22 cellular contexts compared by ENCODE assay signal in genomic region chr5:134582941-134583340, GRCh38. TPM values are rescaled to one million over a fixed set of nuclear protein-coding genes. Genes with fewer than 3 reads are reported as not detected.
A peak's percentile ranks its signal among the peaks of the same experiment; 100 is the strongest.
DNase-seq lines count a peak whose midpoint lies in the region; ATAC-seq and TF ChIP-seq lines count a peak whose summit lies in the region.
"Had no signal": no experiment of that assay in that cellular context is flagged by ENCODE, and none has a peak within 500 bp of the region (broad histone marks: within the 10 kb centered on the region; RNA-seq: fewer than 3 reads in every experiment).

No MANE protein-coding gene starts in this region.

- no peak overlapping the region for H3K4me3 Mint-ChIP-seq in CD8-positive, alpha-beta T cell
- no peak overlapping the region for H3K4me3 Mint-ChIP-seq in stimulated activated effector memory CD8-positive, alpha-beta T cell treated with anti-CD3 and anti-CD28 coated beads, Interleukin-12 subunit alpha, Interleukin-12 subunit beta, amount 100 ng/mL, for 72 hours
- H3K4me3 Mint-ChIP-seq: CD4-positive, CD25-positive, alpha-beta regulatory T cell; IgD-negative memory B cell had no signal

- H3K36me3 ChIP-seq in CD8-positive, alpha-beta T cell (ENCODE audit: insufficient read depth, low read length), result peaks cover 26% of the 10 kb centered on the region

- no peak for TF ChIP-seq CTCF in CD8-positive, alpha-beta T cell (IDR thresholded peaks at IDR 0.05)
- TF ChIP-seq CTCF in coronary artery (IDR thresholded peaks at IDR 0.05), result no peak

- peaks cover 4% of the 10 kb centered on the region for H3K4me1 ChIP-seq in CD8-positive, alpha-beta T cell (ENCODE audit: insufficient read depth, low read length)
- H3K4me1 ChIP-seq: SJSA1 had no signal

- DNase-seq in activated effector memory CD4-positive, alpha-beta T cell treated with anti-CD3 and anti-CD28 coated beads, Interleukin-2, amount 50 U/mL, for 16 hours, result peak; percentile 47
- no peak for DNase-seq in activated effector memory CD4-positive, alpha-beta T cell treated with Interleukin-2 at 50 U/mL for 16 hours
- no peak for DNase-seq in CD8-positive, alpha-beta T cell
- DNase-seq in coronary artery (ENCODE audit: low spot score), result peak; percentile 57
- DNase-seq in stimulated activated effector memory CD8-positive, alpha-beta T cell treated with anti-CD3 and anti-CD28 coated beads, Interleukin-12 subunit alpha, Interleukin-12 subunit beta, amount 100 ng/mL, for 72 hours (ENCODE audit: low spot score in 2 of 2), result no peak
- DNase-seq: 8988T; ACHN; CD4-positive, CD25-positive, alpha-beta regulatory T cell; COR-L47; MM.1S; NCI-H2029; NCI-H446; NCI-H524 treated with DMSO at 0.1 percent for 48 hours; NCI-H774 had no signal

- H3K9me3 Mint-ChIP-seq in CD8-positive, alpha-beta T cell, result no peaks in the 10 kb centered on the region
- no peaks in the 10 kb centered on the region for H3K9me3 Mint-ChIP-seq in stimulated activated effector memory CD8-positive, alpha-beta T cell treated with anti-CD3 and anti-CD28 coated beads, Interleukin-12 subunit alpha, Interleukin-12 subunit beta, amount 100 ng/mL, for 72 hours
- H3K9me3 Mint-ChIP-seq: IgD-negative memory B cell had no signal

- H3K4me1 Mint-ChIP-seq in CD8-positive, alpha-beta T cell (ENCODE audit: low read depth), result peaks cover 11% of the 10 kb centered on the region
- peaks cover 12% of the 10 kb centered on the region for H3K4me1 Mint-ChIP-seq in stimulated activated effector memory CD8-positive, alpha-beta T cell treated with anti-CD3 and anti-CD28 coated beads, Interleukin-12 subunit alpha, Interleukin-12 subunit beta, amount 100 ng/mL, for 72 hours

- intact Hi-C loops in CD8-positive, alpha-beta T cell (cut with DNase I, micrococcal nuclease), result no loop called here

- H3K36me3 Mint-ChIP-seq in CD8-positive, alpha-beta T cell, result peaks cover 37% of the 10 kb centered on the region
- H3K36me3 Mint-ChIP-seq in stimulated activated effector memory CD8-positive, alpha-beta T cell treated with anti-CD3 and anti-CD28 coated beads, Interleukin-12 subunit alpha, Interleukin-12 subunit beta, amount 100 ng/mL, for 72 hours, result peaks cover 41% of the 10 kb centered on the region
- H3K36me3 Mint-ChIP-seq: IgD-negative memory B cell had no signal

- H3K27ac Mint-ChIP-seq in CD8-positive, alpha-beta T cell, result peak overlapping the region; percentile 62
- peak overlapping the region; percentile 82 for H3K27ac Mint-ChIP-seq in stimulated activated effector memory CD8-positive, alpha-beta T cell treated with anti-CD3 and anti-CD28 coated beads, Interleukin-12 subunit alpha, Interleukin-12 subunit beta, amount 100 ng/mL, for 72 hours

- no peak overlapping the region for H3K27ac ChIP-seq in CD8-positive, alpha-beta T cell (ENCODE audit: low read depth, low read length)
- no peak overlapping the region for H3K27ac ChIP-seq in coronary artery
- H3K27ac ChIP-seq: KMS-11, SJSA1 had no signal

- CTCF ChIA-PET in CD8-positive, alpha-beta T cell (lab: Charles Lee), result interaction anchor here (1.4 kb wide), 1 partner anchor 281 kb away, joined by 3 read pairs; no protein-coding TSS in a partner anchor

- no peaks in the 10 kb centered on the region for H3K27me3 Mint-ChIP-seq in CD8-positive, alpha-beta T cell (ENCODE audit: low read depth)
- H3K27me3 Mint-ChIP-seq: CD4-positive, CD25-positive, alpha-beta regulatory T cell had no signal

- no peaks in the 10 kb centered on the region for H3K9me3 ChIP-seq in CD8-positive, alpha-beta T cell (ENCODE audit: low read length)
- H3K9me3 ChIP-seq: SJSA1 had no signal

- no peak overlapping the region for H3K4me3 ChIP-seq in CD8-positive, alpha-beta T cell (ENCODE audit: low read depth, low read length)
- no peak overlapping the region for H3K4me3 ChIP-seq in coronary artery
- H3K4me3 ChIP-seq: SJSA1 had no signal

- no peaks in the 10 kb centered on the region for H3K27me3 ChIP-seq in CD8-positive, alpha-beta T cell (ENCODE audit: insufficient read depth, low read length)
- H3K27me3 ChIP-seq: SJSA1 had no signal

- ATAC-seq in CD8-positive, alpha-beta T cell, result no peak
- ATAC-seq in stimulated activated effector memory CD8-positive, alpha-beta T cell treated with anti-CD3 and anti-CD28 coated beads, Interleukin-12 subunit alpha, Interleukin-12 subunit beta, amount 100 ng/mL, for 72 hours, result no peak
- no peak for ATAC-seq in HG03521 (IDR thresholded peaks at IDR 0.05; ENCODE audit: unreplicated experiment)
- ATAC-seq in GM18520 (IDR thresholded peaks at IDR 0.05; ENCODE audit: unreplicated experiment), result no peak
- ATAC-seq in GM18867 (IDR thresholded peaks at IDR 0.05; ENCODE audit: unreplicated experiment), result no peak
- ATAC-seq: HCT116, Right ventricle myocardium inferior had no signal

- POLR2A ChIA-PET in CD8-positive, alpha-beta T cell (lab: Charles Lee), result no interaction called here

RNA-seq across cellular contexts. Expression of gene SAR1B, which starts 49.7 kb away (rescaled TPM):
- total RNA-seq in CD8-positive, alpha-beta T cell, result 10 to 100 TPM; 45.2 to 46.7 TPM

RNA-seq across cellular contexts. Expression of gene JADE2, which starts 57.5 kb away (rescaled TPM):
- 100 to 1,000 TPM; 126 to 133 TPM for total RNA-seq in CD8-positive, alpha-beta T cell

Comparison
In these comparisons a context has a peak if more than half of its experiments do, and no peak if none do; other contexts are left out.
1. DNase-seq: peak in activated effector memory CD4-positive, alpha-beta T cell treated with anti-CD3 and anti-CD28 coated beads, Interleukin-2, amount 50 U/mL, for 16 hours (single experiment) and coronary artery (single experiment); none in activated effector memory CD4-positive, alpha-beta T cell treated with Interleukin-2 at 50 U/mL for 16 hours (single experiment), CD8-positive, alpha-beta T cell (0 of 7) and stimulated activated effector memory CD8-positive, alpha-beta T cell treated with anti-CD3 and anti-CD28 coated beads, Interleukin-12 subunit alpha, Interleukin-12 subunit beta, amount 100 ng/mL, for 72 hours (0 of 2).